Comparison of ENCODE assay signal across 10 cellular contexts in the genomic region with DNA sequence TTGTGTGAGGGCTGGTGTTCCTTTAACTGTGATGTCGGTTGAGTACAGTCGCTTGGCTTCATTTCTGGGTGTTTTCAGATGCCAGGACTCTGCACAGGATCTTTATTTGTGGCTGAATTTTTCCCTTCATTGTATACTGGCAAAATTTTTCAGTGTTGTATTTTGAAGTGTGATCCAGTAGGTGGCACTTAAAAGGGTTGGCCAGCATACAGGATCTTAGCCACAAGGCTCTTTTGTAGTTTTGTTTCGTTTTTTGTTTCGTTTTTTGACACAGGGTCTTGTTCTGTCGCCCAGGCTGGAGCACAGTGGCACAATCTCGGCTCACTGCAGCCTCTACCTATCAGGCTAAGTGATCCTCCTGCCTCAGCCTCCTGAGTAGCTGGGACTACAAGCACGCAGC. TPM values are rescaled to one million over a fixed set of nuclear protein-coding genes. Genes with fewer than 3 reads are reported as not detected.
DNase-seq lines count a peak whose midpoint lies in the region; ATAC-seq, FAIRE-seq and TF ChIP-seq lines count a peak whose summit lies in the region.
"Had no signal": no experiment of that assay in that cellular context is flagged by ENCODE, and none has a peak within 500 bp of the region (broad histone marks: within the 10 kb centered on the region; RNA-seq: fewer than 3 reads in every experiment).

No MANE protein-coding gene starts in this region.

- intact Hi-C loops in Caco-2 (cut with micrococcal nuclease; ENCODE audit: unreplicated experiment), result no loop called here
- intact Hi-C loops in Right ventricle myocardium inferior (cut with DNase I), result no loop called here

- H3K27me3 Mint-ChIP-seq in Caco-2 (ENCODE audit: insufficient read depth, unreplicated experiment), result peaks cover 16% of the 10 kb centered on the region

- H4K20me1 ChIP-seq in OCI-LY3 (ENCODE audit: insufficient read depth, low read length) (no peaks in the 10 kb centered on the region), H1 (replicated peaks in 1 of 2; ENCODE audit: control insufficient read depth in 1 of 2, insufficient read depth in 2 of 2, low read length in 2 of 2) (no peaks in the 10 kb centered on the region)

- H2AFZ ChIP-seq in OCI-LY3 (ENCODE audit: low read depth, low read length) (peak overlapping the region; percentile 75; the same call in 1 of the 2 replicates), H1 (ENCODE audit: low read length) (no peak overlapping the region)

- no peak overlapping the region for H4K8ac ChIP-seq in H1 (ENCODE audit: extremely low read depth, insufficient read depth, low read length)

- H3K18ac ChIP-seq in H1 (ENCODE audit: extremely low read depth, low read length), result no peak overlapping the region

- no peak overlapping the region for H3K56ac ChIP-seq in H1 (replicated peaks; ENCODE audit: insufficient read length, low read depth, low read length)

- no peak overlapping the region for H2BK5ac ChIP-seq in H1 (ENCODE audit: low read depth, low read length)

- no peak overlapping the region for H4K5ac ChIP-seq in H1 (ENCODE audit: insufficient read length, low read depth, low read length)

- TF ChIP-seq EP300 in H1 (IDR thresholded peaks at IDR 0.05; ENCODE audit: borderline replicate concordance in 1 of 2, low read depth in 2 of 2, low read length in 2 of 2), result no peak

- no peak overlapping the region for H3K4me3 Mint-ChIP-seq in Caco-2 (ENCODE audit: unreplicated experiment)
- H3K4me3 Mint-ChIP-seq: naive B cell had no signal

- 89% methylated on average over 7 of the region's 7 CpGs; no CpG with 5 or more reads in 1 of the 2 experiments for WGBS in H1 (ENCODE audit: extremely low coverage in 1 of 2, insufficient coverage in 1 of 2, insufficient read length in 1 of 2, insufficient replicate concordance in 2 of 2, low coverage in 1 of 2, low lambda C conversion rate in 2 of 2, missing lambda C conversion rate in 1 of 2), 2 experiments

- DNase-seq in CMK (ENCODE audit: low read depth) (peak; percentile 32), GM18507 (ENCODE audit: extremely low spot score, insufficient read length, low read depth) (peak; percentile 15), H1 (ENCODE audit: low read depth in 1 of 2, low spot score in 2 of 2) (no peak), Caco-2 (no peak), Right ventricle myocardium inferior (ENCODE audit: missing footprints) (no peak)
- DNase-seq: naive B cell had no signal

- CTCF ChIA-PET in H1 (lab: Charles Lee; ENCODE audit: partially characterized antibody), result interaction anchor here (0.6 to 3.0 kb wide), 11 partner anchors 21 to 402 kb away, joined by 3 to 39 read pairs (median 4); no protein-coding TSS in a partner anchor
- CTCF ChIA-PET in Caco-2 (lab: Charles Lee), result no interaction called here

- H3K27ac Mint-ChIP-seq in Caco-2 (ENCODE audit: unreplicated experiment), result no peak overlapping the region
- H3K27ac Mint-ChIP-seq: naive B cell had no signal

- no peak overlapping the region for H3K27ac ChIP-seq in OCI-LY3 (ENCODE audit: low read length)
- H3K27ac ChIP-seq in H1 (ENCODE audit: low read depth, low read length), result no peak overlapping the region

- H3K79me2 ChIP-seq in OCI-LY3 (ENCODE audit: low read length) (no peaks in the 10 kb centered on the region), H1 (ENCODE audit: control insufficient read depth in 1 of 2, insufficient read depth in 2 of 2, low read length in 2 of 2) (no peaks in the 10 kb centered on the region)

- H3K9ac ChIP-seq in OCI-LY3 (ENCODE audit: low read length), result peak overlapping the region; percentile 45
- no peak overlapping the region for H3K9ac ChIP-seq in H1 (replicated peaks in 1 of 4; ENCODE audit: extremely low read depth in 1 of 4, low read depth in 3 of 4, low read length in 3 of 4)

- 0 out of 2 replicates have a peak overlapping the region, but pooled peaks have one; percentile 94 for H2BK12ac ChIP-seq in H1 (ENCODE audit: low read depth, low read length)

- H3K9me3 ChIP-seq in OCI-LY3 (ENCODE audit: insufficient read depth, low read length), result no peaks in the 10 kb centered on the region
- no peaks in the 10 kb centered on the region; a peak in 1 of 4 replicates for H3K9me3 ChIP-seq in H1 (ENCODE audit: insufficient read depth in 2 of 2, low read depth in 1 of 2, low read length in 1 of 2)
- H3K9me3 ChIP-seq in Caco-2, result no peaks in the 10 kb centered on the region

- H2BK20ac ChIP-seq in H1 (ENCODE audit: low read length), result no peak overlapping the region

- H3K4me2 ChIP-seq in OCI-LY3 (ENCODE audit: low read length), result peak overlapping the region; percentile 49
- no peak overlapping the region for H3K4me2 ChIP-seq in H1 (ENCODE audit: insufficient read depth in 1 of 2, low read depth in 2 of 2, low read length in 2 of 2)

- no peak overlapping the region for H3K14ac ChIP-seq in H1 (ENCODE audit: insufficient read length)

- BruUV-seq in Caco-2 (replicated peaks; lab: Mats Ljungman, UMichigan), result no TSS peak

- TF ChIP-seq CTCF in OCI-LY3 (IDR thresholded peaks at IDR 0.05; ENCODE audit: low read depth, low read length), result peak; percentile 67
- TF ChIP-seq CTCF in H1 (IDR thresholded peaks at IDR 0.05; ENCODE audit: control extremely low read depth in 1 of 3, insufficient read depth in 1 of 3, low read depth in 1 of 3, low read length in 3 of 3), result peak in 1 of 3 experiments; percentile 26; a peak in 2 of 4 replicates
- TF ChIP-seq CTCF in Caco-2 (IDR thresholded peaks at IDR 0.05; ENCODE audit: insufficient read depth in 1 of 2, low read depth in 1 of 2, low read length in 1 of 2, severe bottlenecking in 1 of 2, unreplicated experiment in 1 of 2), result peak in 1 of 2 experiments; percentile 24

- ATAC-seq in GM21786 (IDR thresholded peaks at IDR 0.05; ENCODE audit: unreplicated experiment) (no peak), GM21390 (IDR thresholded peaks at IDR 0.05; ENCODE audit: unreplicated experiment) (no peak), Right ventricle myocardium inferior (no peak)

- H3K4me1 ChIP-seq in OCI-LY3 (ENCODE audit: low read length) (peaks cover 13% of the 10 kb centered on the region), H1 (replicated peaks in 1 of 4; ENCODE audit: control insufficient read depth in 3 of 4, insufficient read depth in 4 of 4, low read length in 3 of 4) (no peaks in the 10 kb centered on the region; a peak in 1 of 7 replicates), Caco-2 (no peaks in the 10 kb centered on the region)

- FAIRE-seq in GM18507 (lab: Jason Lieb, UNC) (peak; percentile 85), H1 (lab: Jason Lieb, UNC) (no peak)

- peak overlapping the region; percentile 43 for H3K4me3 ChIP-seq in OCI-LY3 (ENCODE audit: low read length)
- H3K4me3 ChIP-seq in H1 (ENCODE audit: extremely low read depth in 1 of 4, insufficient read depth in 2 of 4, low read depth in 3 of 4, low read length in 4 of 4), result no peak overlapping the region
- no peak overlapping the region for H3K4me3 ChIP-seq in Caco-2 (ENCODE audit: low read depth, low read length)

- H2BK15ac ChIP-seq in H1 (ENCODE audit: low read length), result no peak overlapping the region

- H3K36me3 Mint-ChIP-seq in Caco-2 (ENCODE audit: insufficient read depth, unreplicated experiment), result no peaks in the 10 kb centered on the region
- H3K36me3 Mint-ChIP-seq: naive B cell had no signal

- H3K23me2 ChIP-seq in H1 (ENCODE audit: low read depth, low read length), result no peaks in the 10 kb centered on the region

- H3K23ac ChIP-seq in H1 (ENCODE audit: insufficient read length), result no peak overlapping the region

- no peaks in the 10 kb centered on the region for H3K36me3 ChIP-seq in OCI-LY3 (replicated peaks; ENCODE audit: low read depth, low read length)
- H3K36me3 ChIP-seq in H1 (ENCODE audit: control insufficient read depth in 2 of 4, insufficient read depth in 4 of 4, low read length in 3 of 4), result no peaks in the 10 kb centered on the region
- no peaks in the 10 kb centered on the region for H3K36me3 ChIP-seq in Caco-2 (ENCODE audit: control insufficient read depth, insufficient read depth, low read length)

- peaks cover 18% of the 10 kb centered on the region for H3K27me3 ChIP-seq in OCI-LY3 (ENCODE audit: low read depth, low read length)
- H3K27me3 ChIP-seq in H1 (replicated peaks in 1 of 4; ENCODE audit: control insufficient read depth in 3 of 4, extremely low read depth in 1 of 4, insufficient read depth in 3 of 4, low read length in 3 of 4), result peaks cover 0 to 3% (median 0%) of the 10 kb centered on the region in 4 experiments; a peak in 1 of 7 replicates
- no peaks in the 10 kb centered on the region for H3K27me3 ChIP-seq in Caco-2 (replicated peaks; ENCODE audit: control insufficient read depth, insufficient read depth, low read length)

- no peak overlapping the region for H4K91ac ChIP-seq in H1 (replicated peaks; ENCODE audit: insufficient read length, low read length)

- TF ChIP-seq POLR2A in H1 (IDR thresholded peaks at IDR 0.05; ENCODE audit: control extremely low read depth in 1 of 2, low read depth in 2 of 2, low read length in 2 of 2), result no peak

- TF ChIP-seq RAD21 in H1 (IDR thresholded peaks at IDR 0.05 in 1 of 2, conservative IDR thresholded peaks at IDR 0.05 in 1 of 2; ENCODE audit: low read depth in 2 of 2, low read length in 2 of 2), result peak in 1 of 2 experiments; percentile 34; a peak in 1 of 4 replicates

- no peaks in the 10 kb centered on the region for H3K9me3 Mint-ChIP-seq in Caco-2 (ENCODE audit: unreplicated experiment)

- no peaks in the 10 kb centered on the region for H3K4me1 Mint-ChIP-seq in Caco-2 (ENCODE audit: low read depth, unreplicated experiment)
- H3K4me1 Mint-ChIP-seq: naive B cell had no signal

- POLR2A ChIA-PET in H1 (lab: Charles Lee; ENCODE audit: partially characterized antibody), result interaction anchor here (0.6 to 1.8 kb wide), 2 partner anchors 125 to 156 kb away, joined by 5 read pairs; no protein-coding TSS in a partner anchor
- POLR2A ChIA-PET in Caco-2 (lab: Charles Lee), result no interaction called here

- H2AK5ac ChIP-seq in H1 (ENCODE audit: low read depth, low read length), result no peak overlapping the region

- H3K79me1 ChIP-seq in H1 (ENCODE audit: low read depth, low read length), result no peaks in the 10 kb centered on the region

- no peak overlapping the region for H3K4ac ChIP-seq in H1 (replicated peaks; ENCODE audit: insufficient read length, low read depth, low read length)

- no peak overlapping the region for H2BK120ac ChIP-seq in H1 (replicated peaks; ENCODE audit: low read depth, low read length)

RNA-seq across cellular contexts. Expression of a gene that starts 8.7 kb away (rescaled TPM):
- total RNA-seq in H1 (2021; fragmentation: NEBNext Ultra II Directional; extraction: Animal tissue kit (Norgen Biotek cat#: 25700)), result not detected in 2 replicates
- polyA plus RNA-seq in H1 (2011; rRNA removed), result not detected in 2 replicates
- polyA plus RNA-seq in H1 (2011; cell fraction: cytosol; rRNA removed), result not detected
- polyA plus RNA-seq in H1 (2011; cell fraction: nucleus; rRNA removed), result 0.11 TPM
- polyA plus RNA-seq in H1 (2012, experiment 1 of 2), result not detected in 4 replicates
- not detected for polyA plus RNA-seq in H1 (2012, experiment 2 of 2)
- polyA plus RNA-seq in H1 (2013, experiment 1 of 2), result not detected
- polyA plus RNA-seq in H1 (2013, experiment 2 of 2), result not detected
- polyA minus RNA-seq in H1 (2011; rRNA and poly(A)+ RNA removed), result not detected in 2 replicates
- not detected for polyA minus RNA-seq in H1 (2011; cell fraction: cytosol; rRNA and poly(A)+ RNA removed)
- polyA minus RNA-seq in H1 (2011; cell fraction: nucleus; rRNA and poly(A)+ RNA removed), result not detected
- total RNA-seq in Caco-2 (2022) (not detected in 2 replicates), Right ventricle myocardium inferior (0.27 TPM)

RNA-seq across cellular contexts. Expression of a gene that starts 23.2 kb away (rescaled TPM):
- total RNA-seq in H1 (2021; fragmentation: NEBNext Ultra II Directional; extraction: Animal tissue kit (Norgen Biotek cat#: 25700)), result 4.6 and 5.1 TPM in 2 replicates
- polyA plus RNA-seq in H1 (2011; rRNA removed), result 1.5 and 2.3 TPM in 2 replicates
- polyA plus RNA-seq in H1 (2011; cell fraction: cytosol; rRNA removed), result 2.7 TPM
- polyA plus RNA-seq in H1 (2011; cell fraction: nucleus; rRNA removed), result 3.1 TPM
- polyA plus RNA-seq in H1 (2012, experiment 1 of 2), result 1.6 to 3.0 TPM (median 2.3 TPM) in 4 replicates
- 0.70 TPM for polyA plus RNA-seq in H1 (2012, experiment 2 of 2)
- polyA plus RNA-seq in H1 (2013, experiment 1 of 2), result 1.4 TPM
- 1.3 TPM for polyA plus RNA-seq in H1 (2013, experiment 2 of 2)
- 7.3 and 11.6 TPM in 2 replicates for polyA minus RNA-seq in H1 (2011; rRNA and poly(A)+ RNA removed)
- polyA minus RNA-seq in H1 (2011; cell fraction: cytosol; rRNA and poly(A)+ RNA removed), result 5.1 TPM
- 3.7 TPM for polyA minus RNA-seq in H1 (2011; cell fraction: nucleus; rRNA and poly(A)+ RNA removed)
- 0.91 and 1.1 TPM in 2 replicates for total RNA-seq in Caco-2 (2022)
- total RNA-seq in Right ventricle myocardium inferior, result not detected
- polyA plus RNA-seq: esophagus had no signal

RNA-seq across cellular contexts. Expression of a gene that starts 32.5 kb away (rescaled TPM):
- not detected in 2 replicates for total RNA-seq in H1 (2021; fragmentation: NEBNext Ultra II Directional; extraction: Animal tissue kit (Norgen Biotek cat#: 25700))
- not detected in 2 replicates for polyA plus RNA-seq in H1 (2011; rRNA removed)
- polyA plus RNA-seq in H1 (2011; cell fraction: cytosol; rRNA removed), result not detected
- not detected for polyA plus RNA-seq in H1 (2011; cell fraction: nucleus; rRNA removed)
- polyA plus RNA-seq in H1 (2012, experiment 1 of 2), result not detected in 4 replicates
- polyA plus RNA-seq in H1 (2012, experiment 2 of 2), result not detected
- polyA plus RNA-seq in H1 (2013, experiment 1 of 2), result not detected
- polyA plus RNA-seq in H1 (2013, experiment 2 of 2), result not detected
- not detected in 2 replicates for polyA minus RNA-seq in H1 (2011; rRNA and poly(A)+ RNA removed)
- not detected for polyA minus RNA-seq in H1 (2011; cell fraction: cytosol; rRNA and poly(A)+ RNA removed)
- polyA minus RNA-seq in H1 (2011; cell fraction: nucleus; rRNA and poly(A)+ RNA removed), result not detected
- not detected in 2 replicates for total RNA-seq in Caco-2 (2022)
- total RNA-seq in Right ventricle myocardium inferior, result not detected

RNA-seq across cellular contexts. Expression of a gene that starts 50.3 kb away (rescaled TPM):
- total RNA-seq in H1 (2021; fragmentation: NEBNext Ultra II Directional; extraction: Animal tissue kit (Norgen Biotek cat#: 25700)), result not detected in 2 replicates
- not detected in 2 replicates for polyA plus RNA-seq in H1 (2011; rRNA removed)
- polyA plus RNA-seq in H1 (2011; cell fraction: cytosol; rRNA removed), result not detected
- polyA plus RNA-seq in H1 (2011; cell fraction: nucleus; rRNA removed), result not detected
- not detected in 4 replicates for polyA plus RNA-seq in H1 (2012, experiment 1 of 2)
- polyA plus RNA-seq in H1 (2012, experiment 2 of 2), result not detected
- not detected for polyA plus RNA-seq in H1 (2013, experiment 1 of 2)
- not detected for polyA plus RNA-seq in H1 (2013, experiment 2 of 2)
- not detected in 2 replicates for polyA minus RNA-seq in H1 (2011; rRNA and poly(A)+ RNA removed)
- polyA minus RNA-seq in H1 (2011; cell fraction: cytosol; rRNA and poly(A)+ RNA removed), result not detected
- polyA minus RNA-seq in H1 (2011; cell fraction: nucleus; rRNA and poly(A)+ RNA removed), result not detected
- total RNA-seq in Caco-2 (2022) (not detected in 2 replicates), Right ventricle myocardium inferior (not detected)
- polyA plus RNA-seq: esophagus had no signal

Comparison
In these comparisons a context has a peak if more than half of its experiments do, and no peak if none do; other contexts are left out.
1. DNase-seq: peak in CMK (single experiment) and GM18507 (single experiment); none in H1 (0 of 2), Caco-2 (0 of 2) and Right ventricle myocardium inferior (single experiment).